Comparison of ENCODE assay signal across 1 cellular context in the genomic region with DNA sequence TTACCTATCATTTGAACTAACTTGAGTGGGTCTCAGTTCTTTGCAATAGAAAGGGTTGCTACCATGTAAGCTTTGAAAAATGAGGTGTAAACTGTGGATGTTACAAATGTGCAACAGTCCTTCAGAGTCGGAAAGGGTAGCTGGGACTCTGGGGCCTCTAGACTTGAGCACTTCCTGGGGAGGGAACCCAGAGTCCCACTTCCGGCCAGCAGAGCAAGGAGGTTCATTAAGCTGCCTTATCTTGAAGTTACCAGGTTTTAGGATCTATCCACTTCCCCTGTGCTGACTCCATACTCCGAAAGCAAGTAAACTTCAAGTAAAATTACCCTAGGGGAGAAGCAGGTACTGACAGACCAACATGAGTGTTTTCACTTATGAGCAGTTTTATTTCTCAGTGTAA.
A peak's percentile ranks its signal among the peaks of the same experiment; 100 is the strongest.
TF ChIP-seq lines count a peak whose summit lies in the region.

No MANE protein-coding gene starts in this region.

TF ChIP-seq in GM12878, 131 proteins besides CTCF, POLR2A, EP300 and RAD21:
- no peak for TF ChIP-seq RELA (IDR thresholded peaks at IDR 0.05; ENCODE audit: borderline replicate concordance, partially characterized antibody)
- TF ChIP-seq GABPA (IDR thresholded peaks at IDR 0.05; ENCODE audit: low read depth) = peak; percentile 82
- TF ChIP-seq SMAD1 (IDR thresholded peaks at IDR 0.05; ENCODE audit: low read depth, partially characterized antibody) = no peak
- TF ChIP-seq SMARCA5 (IDR thresholded peaks at IDR 0.05) = no peak
- no peak for TF ChIP-seq SMAD5 (IDR thresholded peaks at IDR 0.05; ENCODE audit: low read depth)
